1 cellular context compared by ENCODE assay signal in genomic region chr1:172497230-172497629, GRCh38.
TF ChIP-seq lines count a peak whose summit lies in the region.

No MANE protein-coding gene starts in this region.

TF ChIP-seq in IMR-90, 13 proteins besides CTCF, POLR2A, EP300 and RAD21:
- TF ChIP-seq USF2 (IDR thresholded peaks at IDR 0.05; ENCODE audit: low read depth, low read length) (no peak), CEBPB (IDR thresholded peaks at IDR 0.05; ENCODE audit: low read depth, low read length) (no peak), MAZ (IDR thresholded peaks at IDR 0.05; ENCODE audit: borderline replicate concordance, low read depth, low read length) (no peak), RFX5 (IDR thresholded peaks at IDR 0.05; ENCODE audit: low read depth, low read length) (no peak), FOS (IDR thresholded peaks at IDR 0.05; ENCODE audit: low read depth, low read length) (no peak), MAFK (IDR thresholded peaks at IDR 0.05; ENCODE audit: low read depth, low read length) (no peak), MXI1 (IDR thresholded peaks at IDR 0.05; ENCODE audit: borderline replicate concordance, low read depth, low read length) (no peak), SMC3 (IDR thresholded peaks at IDR 0.05; ENCODE audit: low read depth, low read length) (no peak), ELK1 (IDR thresholded peaks at IDR 0.05; ENCODE audit: borderline replicate concordance, low read depth, low read length) (no peak), RCOR1 (IDR thresholded peaks at IDR 0.05; ENCODE audit: insufficient replicate concordance, low read length) (no peak), BHLHE40 (IDR thresholded peaks at IDR 0.05; ENCODE audit: low read depth, low read length) (no peak), NFE2L2 (IDR thresholded peaks at IDR 0.05; ENCODE audit: low read depth, low read length) (no peak)
